9 cellular contexts compared by ENCODE assay signal in genomic region chr1:67850611-67851075, GRCh38. TPM values are rescaled to one million over a fixed set of nuclear protein-coding genes. Genes with fewer than 3 reads are reported as not detected.
DNase-seq lines count a peak whose midpoint lies in the region; ATAC-seq and TF ChIP-seq lines count a peak whose summit lies in the region.
"Had no signal": no experiment of that assay in that cellular context is flagged by ENCODE, and none has a peak within 500 bp of the region (broad histone marks: within the 10 kb centered on the region; RNA-seq: fewer than 3 reads in every experiment).

No MANE protein-coding gene starts in this region.

- RAD21 ChIA-PET in HCT116 (lab: Charles Lee; ENCODE audit: low non-redundant PET in 1 of 2, low total read pairs in 2 of 2, uncharacterized antibody in 2 of 2, unreplicated experiment in 2 of 2) = interaction anchor here (1.0 to 1.4 kb wide), 4 partner anchors 160 to 315 kb away, joined by 3 to 9 read pairs (median 6); no protein-coding TSS in a partner anchor

- no peak for TF ChIP-seq POLR2A in HCT116 (IDR thresholded peaks at IDR 0.05; ENCODE audit: borderline replicate concordance, extremely low read depth, insufficient read depth, insufficient read length)

- H3K9me3 ChIP-seq in HCT116 (ENCODE audit: control insufficient read depth in 1 of 2, insufficient read depth in 1 of 2, low read depth in 1 of 2, low read length in 2 of 2) = no peaks in the 10 kb centered on the region

- H3K27ac ChIP-seq in HCT116 (ENCODE audit: low read depth, low read length) = no peak overlapping the region

- H3K4me3 ChIP-seq in HCT116 (replicated peaks in 1 of 2; ENCODE audit: low read depth in 1 of 2, low read length in 2 of 2) = no peak overlapping the region

- H3K79me2 ChIP-seq in HCT116 (ENCODE audit: insufficient read depth, low read length) = no peaks in the 10 kb centered on the region

- POLR2A ChIA-PET in HCT116 (lab: Charles Lee) = no interaction called here

- no peak for TF ChIP-seq RAD21 in HCT116 (IDR thresholded peaks at IDR 0.05; ENCODE audit: low read depth)

- H4K20me1 ChIP-seq in HCT116 (ENCODE audit: insufficient read depth) = no peaks in the 10 kb centered on the region

- peak; percentile 69 for DNase-seq in HCT116 (ENCODE audit: low read depth, low spot score)
- DNase-seq in NCI-H69 (lab: John Stamatoyannopoulos, UW) = peak; percentile 85
- peak; percentile 87 for DNase-seq in fibroblast of peridontal ligament (ENCODE audit: extremely low read depth)
- peak; percentile 92 for DNase-seq in sciatic nerve (ENCODE audit: low spot score)
- DNase-seq in NCI-H748 (lab: John Stamatoyannopoulos, UW; ENCODE audit: unreplicated experiment) = no peak

- TF ChIP-seq CTCF in HCT116 (IDR thresholded peaks at IDR 0.05 in 2 of 3, conservative IDR thresholded peaks at IDR 0.05 in 1 of 3; ENCODE audit: borderline replicate concordance in 1 of 3, insufficient read depth in 1 of 3, low read depth in 2 of 3, low read length in 2 of 3) = no peak

- no peak overlapping the region for H3K9ac ChIP-seq in HCT116 (ENCODE audit: low read length)

- no peaks in the 10 kb centered on the region for H3K36me3 ChIP-seq in HCT116 (ENCODE audit: control insufficient read depth in 1 of 2, insufficient read depth in 2 of 2, low read length in 2 of 2)

- H2AFZ ChIP-seq in HCT116 (ENCODE audit: low read depth, low read length, poor library complexity, severe bottlenecking) = peak overlapping the region; percentile 80

- H3K4me2 ChIP-seq in HCT116 (ENCODE audit: low read length) = peak overlapping the region; percentile 49

- intact Hi-C loops in HCT116 (cut with micrococcal nuclease) = loop anchor here (1.0 to 10.0 kb wide), 4 partner anchors 84 to 1886 kb away; partner anchors contain the start of gene RPE65
- intact Hi-C loops in sciatic nerve (cut with DNase I) = no loop called here

- H3K4me1 ChIP-seq in HCT116 (ENCODE audit: control insufficient read depth in 1 of 2, insufficient read depth in 2 of 2, low read length in 2 of 2) = peaks cover 10 to 14% of the 10 kb centered on the region in 2 experiments

- peak; percentile 73 for ATAC-seq in HCT116
- ATAC-seq in sciatic nerve = peak; percentile 20
- ATAC-seq in GM21390 (IDR thresholded peaks at IDR 0.05; ENCODE audit: unreplicated experiment) = no peak
- ATAC-seq in GM19467 (IDR thresholded peaks at IDR 0.05; ENCODE audit: unreplicated experiment) = no peak
- no peak for ATAC-seq in HG03565 (IDR thresholded peaks at IDR 0.05; ENCODE audit: unreplicated experiment)
- ATAC-seq: activated T-cell treated with anti-CD3 and anti-CD28 coated beads, Interleukin-2, amount 50 U/mL, for 72 hours had no signal

- no peaks in the 10 kb centered on the region; the same call in 1 of the 2 replicates for H3K27me3 ChIP-seq in HCT116 (ENCODE audit: insufficient read depth, low read length)

- no peaks in the 10 kb centered on the region for H3K9me2 ChIP-seq in HCT116 (ENCODE audit: insufficient read depth)

- no TSS peak for BruUV-seq in HCT116 (replicated peaks; lab: Mats Ljungman, UMichigan)

- CTCF ChIA-PET in HCT116 (lab: Charles Lee) = interaction anchor here (0.6 to 3.2 kb wide), 18 partner anchors 10 to 492 kb away, joined by 3 to 26 read pairs (median 4); no protein-coding TSS in a partner anchor

TF ChIP-seq in HCT116, 20 proteins besides CTCF, POLR2A, EP300 and RAD21:
- TF ChIP-seq SRF (IDR thresholded peaks at IDR 0.05; ENCODE audit: low read depth) (0 out of 2 replicates have a peak, but pooled peaks have one; percentile 28), SP1 (IDR thresholded peaks at IDR 0.05; ENCODE audit: low read depth) (0 out of 2 replicates have a peak, but pooled peaks have one; percentile 49), ZFX (IDR thresholded peaks at IDR 0.05) (no peak), ZNF274 (IDR thresholded peaks at IDR 0.05; ENCODE audit: low read depth, low read length) (no peak), POLR2AphosphoS5 (IDR thresholded peaks at IDR 0.05; ENCODE audit: low read depth, low read length) (0 out of 2 replicates have a peak, but pooled peaks have one; percentile 36), SIN3A (IDR thresholded peaks at IDR 0.05; ENCODE audit: low read depth) (0 out of 2 replicates have a peak, but pooled peaks have one; percentile 12), EZH2phosphoT487 (IDR thresholded peaks at IDR 0.05; ENCODE audit: borderline replicate concordance) (no peak), EZH2 (IDR thresholded peaks at IDR 0.05) (no peak), YY1 (IDR thresholded peaks at IDR 0.05; ENCODE audit: extremely low read depth, insufficient replicate concordance, low read depth, low read length) (no peak), JUND (IDR thresholded peaks at IDR 0.05) (peak; percentile 71), FOSL1 (IDR thresholded peaks at IDR 0.05; ENCODE audit: low read depth) (peak; percentile 81; the same call in 1 of the 2 replicates), EGR1 (IDR thresholded peaks at IDR 0.05; ENCODE audit: low read depth) (no peak), CBX3 (IDR thresholded peaks at IDR 0.05; ENCODE audit: low read depth) (peak; percentile 73; the same call in 1 of the 2 replicates)
- TF ChIP-seq, protein P1, sequence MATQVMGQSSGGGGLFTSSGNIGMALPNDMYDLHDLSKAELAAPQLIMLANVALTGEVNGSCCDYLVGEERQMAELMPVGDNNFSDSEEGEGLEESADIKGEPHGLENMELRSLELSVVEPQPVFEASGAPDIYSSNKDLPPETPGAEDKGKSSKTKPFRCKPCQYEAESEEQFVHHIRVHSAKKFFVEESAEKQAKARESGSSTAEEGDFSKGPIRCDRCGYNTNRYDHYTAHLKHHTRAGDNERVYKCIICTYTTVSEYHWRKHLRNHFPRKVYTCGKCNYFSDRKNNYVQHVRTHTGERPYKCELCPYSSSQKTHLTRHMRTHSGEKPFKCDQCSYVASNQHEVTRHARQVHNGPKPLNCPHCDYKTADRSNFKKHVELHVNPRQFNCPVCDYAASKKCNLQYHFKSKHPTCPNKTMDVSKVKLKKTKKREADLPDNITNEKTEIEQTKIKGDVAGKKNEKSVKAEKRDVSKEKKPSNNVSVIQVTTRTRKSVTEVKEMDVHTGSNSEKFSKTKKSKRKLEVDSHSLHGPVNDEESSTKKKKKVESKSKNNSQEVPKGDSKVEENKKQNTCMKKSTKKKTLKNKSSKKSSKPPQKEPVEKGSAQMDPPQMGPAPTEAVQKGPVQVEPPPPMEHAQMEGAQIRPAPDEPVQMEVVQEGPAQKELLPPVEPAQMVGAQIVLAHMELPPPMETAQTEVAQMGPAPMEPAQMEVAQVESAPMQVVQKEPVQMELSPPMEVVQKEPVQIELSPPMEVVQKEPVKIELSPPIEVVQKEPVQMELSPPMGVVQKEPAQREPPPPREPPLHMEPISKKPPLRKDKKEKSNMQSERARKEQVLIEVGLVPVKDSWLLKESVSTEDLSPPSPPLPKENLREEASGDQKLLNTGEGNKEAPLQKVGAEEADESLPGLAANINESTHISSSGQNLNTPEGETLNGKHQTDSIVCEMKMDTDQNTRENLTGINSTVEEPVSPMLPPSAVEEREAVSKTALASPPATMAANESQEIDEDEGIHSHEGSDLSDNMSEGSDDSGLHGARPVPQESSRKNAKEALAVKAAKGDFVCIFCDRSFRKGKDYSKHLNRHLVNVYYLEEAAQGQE (IDR thresholded peaks at IDR 0.05; ENCODE audit: low read depth) = no peak
TF ChIP-seq in HCT116: peak in this region for 7.

RNA-seq across cellular contexts. Expression of gene GNG12, which starts 17.4 kb away (rescaled TPM):
- 49.6 TPM for total RNA-seq in HCT116 (2021; ENCODE audit: unreplicated experiment)
- 13.6 and 19.4 TPM in 2 replicates for polyA plus RNA-seq in HCT116 (2012)
- total RNA-seq in sciatic nerve = 67.8 TPM

Comparison
In these comparisons a context has a peak if more than half of its experiments do, and no peak if none do; other contexts are left out.
1. ATAC-seq: peak in HCT116 (single experiment) and sciatic nerve (single experiment); none in GM21390 (single experiment), GM19467 (single experiment) and HG03565 (single experiment).